ENCODE assay signal across 8 cellular contexts in the genomic region with DNA sequence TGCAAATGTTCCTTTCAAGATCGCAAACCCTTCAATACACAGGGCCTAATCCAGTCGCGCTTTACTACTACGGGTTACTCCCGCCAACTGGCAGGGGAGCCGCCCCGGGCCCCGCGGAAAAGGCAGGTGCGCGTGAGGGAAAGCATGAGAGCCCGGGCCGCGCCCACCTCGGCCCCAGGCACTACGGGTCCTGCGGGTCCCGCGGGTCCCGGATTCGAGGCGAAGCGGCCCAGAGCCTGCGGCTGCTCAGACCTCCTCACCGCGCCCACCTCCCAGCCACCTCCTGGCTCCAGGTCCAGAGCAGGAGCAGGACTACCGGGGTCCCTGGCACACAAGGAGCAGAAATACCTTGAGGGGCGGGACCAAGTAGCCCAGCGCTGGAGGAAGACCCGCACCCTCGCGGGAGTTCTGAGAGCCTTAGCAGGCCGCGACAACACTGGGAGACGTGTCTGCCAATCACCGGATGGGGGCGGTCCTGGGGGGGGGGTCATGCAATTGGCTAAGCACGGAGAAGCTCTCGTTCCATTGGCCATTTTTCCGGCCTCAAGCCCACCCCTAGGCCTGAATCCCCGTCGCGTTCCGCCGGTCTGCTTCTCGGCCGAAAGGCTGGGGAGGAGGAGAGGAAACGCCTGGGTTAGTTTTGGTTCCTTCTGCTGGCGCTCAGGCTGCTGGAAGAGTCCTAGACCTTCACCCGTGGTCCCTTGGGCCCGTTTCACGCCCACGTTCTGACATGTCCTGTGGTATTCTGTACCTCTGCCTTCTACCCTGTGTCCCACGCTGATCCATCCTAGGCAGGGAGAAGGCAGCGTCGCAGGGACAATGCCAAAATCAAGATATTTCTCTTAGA. TPM values are rescaled to one million over a fixed set of nuclear protein-coding genes. Genes with fewer than 3 reads are reported as not detected.
DNase-seq lines count a peak whose midpoint lies in the region; ATAC-seq, FAIRE-seq and TF ChIP-seq lines count a peak whose summit lies in the region.

No MANE protein-coding gene starts in this region.

- H3K4me3 Mint-ChIP-seq in chondrocyte (ENCODE audit: unreplicated experiment): peak overlapping the region; percentile 82

- H3K27me3 Mint-ChIP-seq in chondrocyte (ENCODE audit: low read depth): peaks cover 1% of the 10 kb centered on the region

- H3K27ac ChIP-seq in kidney (ENCODE audit: low read depth in 2 of 2, low read length in 2 of 2): peak overlapping the region; percentile 78 to 92

- intact Hi-C loops in kidney (cut with DNase I): no loop called here

- ATAC-seq in GM18873 (IDR thresholded peaks at IDR 0.05; ENCODE audit: low FRiP score, unreplicated experiment) (peak; percentile 88), HG03139 (IDR thresholded peaks at IDR 0.05; ENCODE audit: unreplicated experiment) (peak; percentile 94)

- CTCF ChIA-PET in AG04449 (lab: Yijun Ruan, JAX): interaction anchor here (0.6 to 3.1 kb wide), 6 partner anchors 9 to 1512 kb away, joined by 3 to 15 read pairs (median 4); no protein-coding TSS in a partner anchor

- DNase-seq in AG04449 (ENCODE audit: low read depth, low spot score) (peak; percentile 85), NCI-H226 (peak; percentile 92), chondrocyte (ENCODE audit: low spot score) (peak; percentile 95), kidney (peak; percentile 97)
- DNase-seq in activated CD4-positive, alpha-beta T cell treated with anti-CD3 and anti-CD28 coated beads for 1 hour: peak; percentile 81
- peak; percentile 74 to 76 for DNase-seq in stimulated activated CD4-positive, alpha-beta T cell treated with anti-CD3 and anti-CD28 coated beads, Interleukin-15, amount 100 ng/mL, for 1 hour (ENCODE audit: low read depth in 1 of 2, low spot score in 1 of 2)

- peak overlapping the region; percentile 71 to 88 for H3K9ac ChIP-seq in kidney (ENCODE audit: low read length in 2 of 2)

- no peaks in the 10 kb centered on the region for H3K36me3 ChIP-seq in kidney (ENCODE audit: control insufficient read depth in 1 of 2, insufficient read depth in 2 of 2, low read length in 2 of 2)

- POLR2A ChIA-PET in AG04449 (lab: Yijun Ruan, JAX): interaction anchor here (0.5 to 3.2 kb wide), 8 partner anchors 9 to 1400 kb away, joined by 3 to 41 read pairs (median 4); no protein-coding TSS in a partner anchor

- H3K9me3 ChIP-seq in kidney (ENCODE audit: control insufficient read depth in 1 of 2, low read length in 2 of 2): no peaks in the 10 kb centered on the region

- H3K36me3 Mint-ChIP-seq in chondrocyte (ENCODE audit: low read depth): no peaks in the 10 kb centered on the region

- peaks cover 16% of the 10 kb centered on the region for H3K4me1 Mint-ChIP-seq in chondrocyte (ENCODE audit: low read depth)

- TF ChIP-seq CTCF in AG04449 (IDR thresholded peaks at IDR 0.05; ENCODE audit: insufficient read depth, low read length, missing control alignments) (no peak), chondrocyte (IDR thresholded peaks at IDR 0.05) (peak; percentile 12), kidney (IDR thresholded peaks at IDR 0.05; ENCODE audit: borderline replicate concordance, extremely low read depth, insufficient read depth) (no peak)

- no peaks in the 10 kb centered on the region for H3K9me3 Mint-ChIP-seq in chondrocyte (ENCODE audit: low read depth)

- peaks cover 3% of the 10 kb centered on the region in 2 donors for H3K4me1 ChIP-seq in kidney (ENCODE audit: control insufficient read depth in 1 of 2, insufficient read depth in 1 of 2, low read depth in 1 of 2, low read length in 2 of 2)

- H3K4me3 ChIP-seq in AG04449 (ENCODE audit: low read depth, low read length) (peak overlapping the region; percentile 88), kidney (ENCODE audit: low read length in 2 of 2) (peak overlapping the region; percentile 86 to 88)

- peak overlapping the region; percentile 89 for H3K27ac Mint-ChIP-seq in chondrocyte (ENCODE audit: unreplicated experiment)

- peak; percentile 93 for FAIRE-seq in kidney (lab: Jason Lieb, UNC)

RNA-seq across cellular contexts. Expression of a gene that starts 29.0 kb away (rescaled TPM):
- total RNA-seq in chondrocyte (1.4 to 1.7 TPM (median 1.5 TPM) in 3 replicates), kidney (1.8 TPM)
- polyA plus RNA-seq in kidney (ENCODE audit: insufficient read depth, low read depth, low replicate concordance): 4.2 TPM

Comparison
In these comparisons a context has a peak if more than half of its experiments do, and no peak if none do; other contexts are left out.
1. Peak in every context shown above with its lines: DNase-seq, ATAC-seq, H3K4me3 ChIP-seq and H3K27ac ChIP-seq.